In the genomic region with DNA sequence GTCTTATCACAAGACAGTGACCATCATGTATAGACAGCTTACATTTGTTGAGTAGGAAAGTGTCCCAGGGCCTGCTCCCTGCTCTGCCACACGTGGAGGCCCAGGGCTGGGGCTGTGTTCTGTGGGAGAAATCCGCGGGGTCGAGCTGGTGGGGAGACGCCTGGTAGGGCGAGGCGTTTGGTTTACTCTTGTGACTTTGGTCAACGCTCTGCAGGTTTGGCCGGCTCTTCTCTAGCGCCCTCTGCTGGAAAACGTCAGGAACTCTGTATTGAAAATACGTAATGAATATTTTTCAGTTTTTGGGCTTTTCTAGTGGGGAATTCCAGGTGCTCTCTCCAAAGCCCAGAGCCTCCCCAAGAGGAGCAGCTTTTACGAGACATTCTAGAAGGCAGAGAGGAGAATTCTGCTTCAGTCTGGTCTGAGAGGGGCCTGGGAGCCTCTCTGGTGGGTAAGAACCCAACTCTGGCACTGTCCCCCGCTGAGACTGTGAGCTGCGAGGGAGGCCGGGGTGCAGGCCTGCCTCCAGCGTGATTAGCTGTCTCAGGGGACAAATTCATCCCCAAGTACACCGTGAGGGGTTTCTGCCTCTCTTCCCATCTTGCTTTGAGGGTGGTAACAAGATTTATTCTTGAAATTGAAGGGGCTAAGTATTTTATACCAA, we compare ENCODE assay signal across 8 cellular contexts.
A peak's percentile ranks its signal among the peaks of the same experiment; 100 is the strongest.
DNase-seq lines count a peak whose midpoint lies in the region; ATAC-seq and TF ChIP-seq lines count a peak whose summit lies in the region.

No MANE protein-coding gene starts in this region.

- H3K4me1 ChIP-seq in transverse colon = peaks cover 0 to 4% (median 0%) of the 10 kb centered on the region in 4 donors

- H3K27ac ChIP-seq in transverse colon = no peak overlapping the region

- intact Hi-C loops in transverse colon (cut with DNase I; ENCODE audit: low total_unique reads) = loop anchor here (10.0 kb wide), 1 partner anchor 750 kb away; no protein-coding TSS in a partner anchor

- WGBS in transverse colon (ENCODE audit: low coverage in 1 of 2), 2 donors = 16% methylated on average over 18 of the region's 18 CpGs; no CpG with 5 or more reads in 1 of the 2 donors

- H3K27me3 ChIP-seq in transverse colon = peaks cover 7% of the 10 kb centered on the region

- TF ChIP-seq CTCF in foreskin fibroblast (IDR thresholded peaks at IDR 0.05; ENCODE audit: low read depth, low read length) = peak; percentile 47
- peak; percentile 75 to 77 (median 76) for TF ChIP-seq CTCF in transverse colon (IDR thresholded peaks at IDR 0.05)

- no peak for TF ChIP-seq EP300 in transverse colon (IDR thresholded peaks at IDR 0.05; ENCODE audit: low read depth)

- H3K9me3 ChIP-seq in transverse colon = no peaks in the 10 kb centered on the region

- H3K4me3 ChIP-seq in foreskin fibroblast (ENCODE audit: low read depth in 1 of 2, low read length in 2 of 2) = no peak overlapping the region
- no peak overlapping the region for H3K4me3 ChIP-seq in transverse colon

- in situ Hi-C loops in transverse colon (cut with MboI; ENCODE audit: low pct_ligation_motif_present in 1 of 4, low pct_unique_long_range_greater_than_20kb in 1 of 4, low sequenced_read_pairs in 3 of 4) = loop anchor here (10.0 to 25.0 kb wide), 3 partner anchors 160 to 738 kb away; no protein-coding TSS in a partner anchor

- TF ChIP-seq POLR2A in transverse colon (IDR thresholded peaks at IDR 0.05) = no peak

- peak; percentile 56 for ATAC-seq in HG03457 (IDR thresholded peaks at IDR 0.05; ENCODE audit: unreplicated experiment)

- DNase-seq in DMS79 treated with DMSO at 0.1 percent for 48 hours (lab: John Stamatoyannopoulos, UW) = peak; percentile 43
- DNase-seq in DMS79 (lab: John Stamatoyannopoulos, UW) = no peak
- peak; percentile 65 for DNase-seq in NOMO-1 treated with dmso at 0.1 percent for 144 hours (lab: John Stamatoyannopoulos, UW; ENCODE audit: unreplicated experiment)
- DNase-seq in activated T-cell treated with anti-CD3 and anti-CD28 coated beads for 48 hours (ENCODE audit: low read depth) = peak; percentile 23
- DNase-seq in foreskin fibroblast = peak in 1 of 2 donors; percentile 4
- peak; percentile 14 for DNase-seq in occipital lobe (lab: John Stamatoyannopoulos, UW)
- DNase-seq in transverse colon = peak; percentile 58

- H3K36me3 ChIP-seq in transverse colon = no peaks in the 10 kb centered on the region
